Comparison of ENCODE assay signal across 20 cellular contexts in the genomic region with DNA sequence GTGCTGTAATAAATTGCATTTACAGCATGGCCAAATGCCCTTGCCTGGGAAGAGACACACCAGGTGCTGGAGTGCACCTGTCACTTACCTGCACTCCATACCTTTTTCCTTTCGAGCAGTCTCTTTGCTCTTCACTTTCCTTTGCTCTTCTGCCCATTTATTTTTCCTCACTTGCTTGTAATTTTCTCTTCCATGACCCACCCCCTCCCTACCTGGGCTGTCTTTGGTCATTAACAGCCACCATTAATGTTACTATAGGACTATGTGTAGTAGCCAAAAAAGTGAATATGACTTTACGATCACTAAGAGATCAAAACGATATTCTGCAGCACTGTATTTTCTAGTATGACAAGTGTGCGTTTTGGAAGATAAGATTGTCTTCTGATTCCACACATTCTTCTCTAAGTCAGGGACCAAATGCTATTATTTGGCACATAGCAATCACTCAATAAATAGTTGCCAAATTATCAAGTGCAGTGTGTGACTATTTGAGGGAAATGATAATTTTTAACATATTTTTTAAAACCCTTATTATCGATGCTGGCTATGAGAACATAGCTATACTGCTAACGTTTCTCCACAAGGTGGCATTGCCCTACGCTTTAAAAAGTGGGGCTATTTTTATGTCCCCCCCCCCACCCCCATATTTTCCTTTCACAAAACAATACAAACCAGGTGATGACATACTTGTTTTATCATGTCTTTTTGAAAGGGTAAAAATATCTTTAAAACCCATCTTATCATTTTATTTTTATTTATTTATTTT.
DNase-seq lines count a peak whose midpoint lies in the region; ATAC-seq and TF ChIP-seq lines count a peak whose summit lies in the region.
"Had no signal": no experiment of that assay in that cellular context is flagged by ENCODE, and none has a peak within 500 bp of the region (broad histone marks: within the 10 kb centered on the region; RNA-seq: fewer than 3 reads in every experiment).

No MANE protein-coding gene starts in this region.

- TF ChIP-seq CTCF in HFFc6 (IDR thresholded peaks at IDR 0.05) (peak; percentile 61), endothelial cell (IDR thresholded peaks at IDR 0.05; ENCODE audit: unreplicated experiment) (peak; percentile 23), osteocyte (IDR thresholded peaks at IDR 0.05) (peak; percentile 26)

- CTCF ChIA-PET in activated CD4-positive, alpha-beta T cell treated with anti-CD3 and anti-CD28 coated beads, Interleukin-2, amount 10 ng/mL, durations not matched to agents 7 days and 5 days (lab: Charles Lee) = interaction anchor here (0.6 kb wide), 2 partner anchors 22 to 293 kb away, joined by 3 to 4 read pairs; no protein-coding TSS in a partner anchor

- no peak overlapping the region for H3K4me3 Mint-ChIP-seq in activated CD4-positive, alpha-beta T cell treated with anti-CD3 and anti-CD28 coated beads, Interleukin-2, amount 10 ng/mL, durations not matched to agents 24 days and 14 days
- H3K4me3 Mint-ChIP-seq in activated CD4-positive, alpha-beta T cell treated with anti-CD3 and anti-CD28 coated beads, Interleukin-2, amount 10 ng/mL, durations not matched to agents 7 days and 5 days = no peak overlapping the region
- H3K4me3 Mint-ChIP-seq in HFFc6 (no peak overlapping the region), endothelial cell (ENCODE audit: unreplicated experiment) (peak overlapping the region; percentile 21), osteocyte (ENCODE audit: unreplicated experiment) (no peak overlapping the region)
- H3K4me3 Mint-ChIP-seq: activated naive CD8-positive, alpha-beta T cell treated with anti-CD3 and anti-CD28 coated beads, Interleukin-2, amount 50 U/mL, for 24 hours; effector memory CD8-positive, alpha-beta T cell had no signal

- intact Hi-C loops in activated CD4-positive, alpha-beta T cell treated with anti-CD3 and anti-CD28 coated beads, Interleukin-2, amount 10 ng/mL, durations not matched to agents 24 days and 14 days (cut with micrococcal nuclease) = loop anchor here (2.0 to 10.0 kb wide), 2 partner anchors 141 to 289 kb away; no protein-coding TSS in a partner anchor

- H3K4me1 Mint-ChIP-seq in activated CD4-positive, alpha-beta T cell treated with anti-CD3 and anti-CD28 coated beads, Interleukin-2, amount 10 ng/mL, durations not matched to agents 24 days and 14 days = peaks cover 6% of the 10 kb centered on the region
- peaks cover 6% of the 10 kb centered on the region for H3K4me1 Mint-ChIP-seq in activated CD4-positive, alpha-beta T cell treated with anti-CD3 and anti-CD28 coated beads, Interleukin-2, amount 10 ng/mL, durations not matched to agents 7 days and 5 days
- H3K4me1 Mint-ChIP-seq in HFFc6 (ENCODE audit: low read depth) (0 out of 2 replicates have a peak, but pooled peaks cover 7% of the 10 kb centered on the region), endothelial cell (ENCODE audit: unreplicated experiment) (no peaks in the 10 kb centered on the region), osteocyte (ENCODE audit: unreplicated experiment) (peaks cover 6% of the 10 kb centered on the region)

- no peak for ATAC-seq in GM19328 (IDR thresholded peaks at IDR 0.05; ENCODE audit: unreplicated experiment)
- ATAC-seq: activated naive CD8-positive, alpha-beta T cell treated with anti-CD3 and anti-CD28 coated beads, Interleukin-2, amount 50 U/mL, for 24 hours; effector memory CD8-positive, alpha-beta T cell had no signal

- POLR2A ChIA-PET in activated CD4-positive, alpha-beta T cell treated with anti-CD3 and anti-CD28 coated beads, Interleukin-2, amount 10 ng/mL, durations not matched to agents 7 days and 5 days (lab: Charles Lee) = no interaction called here

- peak overlapping the region; percentile 2 for H3K27ac Mint-ChIP-seq in activated CD4-positive, alpha-beta T cell treated with anti-CD3 and anti-CD28 coated beads, Interleukin-2, amount 10 ng/mL, durations not matched to agents 24 days and 14 days
- H3K27ac Mint-ChIP-seq in activated CD4-positive, alpha-beta T cell treated with anti-CD3 and anti-CD28 coated beads, Interleukin-2, amount 10 ng/mL, durations not matched to agents 7 days and 5 days = no peak overlapping the region
- H3K27ac Mint-ChIP-seq in HFFc6 (peak overlapping the region; percentile 47), endothelial cell (ENCODE audit: unreplicated experiment) (no peak overlapping the region), osteocyte (ENCODE audit: unreplicated experiment) (no peak overlapping the region)
- H3K27ac Mint-ChIP-seq: activated naive CD8-positive, alpha-beta T cell treated with anti-CD3 and anti-CD28 coated beads, Interleukin-2, amount 50 U/mL, for 24 hours had no signal

- H3K27me3 Mint-ChIP-seq in activated CD4-positive, alpha-beta T cell treated with anti-CD3 and anti-CD28 coated beads, Interleukin-2, amount 10 ng/mL, durations not matched to agents 24 days and 14 days = no peaks in the 10 kb centered on the region
- H3K27me3 Mint-ChIP-seq in activated CD4-positive, alpha-beta T cell treated with anti-CD3 and anti-CD28 coated beads, Interleukin-2, amount 10 ng/mL, durations not matched to agents 7 days and 5 days = no peaks in the 10 kb centered on the region
- H3K27me3 Mint-ChIP-seq in HFFc6 (ENCODE audit: insufficient read depth) (peaks cover 3% of the 10 kb centered on the region), endothelial cell (ENCODE audit: unreplicated experiment) (peaks cover 6% of the 10 kb centered on the region), osteocyte (ENCODE audit: unreplicated experiment) (no peaks in the 10 kb centered on the region)
- H3K27me3 Mint-ChIP-seq: activated naive CD8-positive, alpha-beta T cell treated with anti-CD3 and anti-CD28 coated beads, Interleukin-2, amount 50 U/mL, for 24 hours; effector memory CD8-positive, alpha-beta T cell had no signal

- no peak for DNase-seq in activated CD4-positive, alpha-beta T cell treated with anti-CD3 and anti-CD28 coated beads, Interleukin-2, amount 10 ng/mL, durations not matched to agents 24 days and 14 days
- no peak for DNase-seq in activated CD4-positive, alpha-beta T cell treated with anti-CD3 and anti-CD28 coated beads, Interleukin-2, amount 10 ng/mL, durations not matched to agents 7 days and 5 days
- DNase-seq in HFFc6 (no peak), endothelial cell (ENCODE audit: low spot score) (no peak), osteocyte (ENCODE audit: extremely low spot score, unreplicated experiment) (no peak), foreskin melanocyte (no peak), AML-193 (lab: John Stamatoyannopoulos, UW) (no peak)
- DNase-seq: ACHN; activated CD4-positive, alpha-beta T cell treated with anti-CD3 and anti-CD28 coated beads, Interleukin-2, amount 50 U/mL, for 4 hours; activated naive CD8-positive, alpha-beta T cell treated with anti-CD3 and anti-CD28 coated beads, Interleukin-2, amount 50 U/mL, for 24 hours; central memory CD4-positive, alpha-beta T cell; effector memory CD8-positive, alpha-beta T cell; kidney; midbrain; NCI-H1092; NK-92 treated with Interleukin-12 subunit alpha and Interleukin-12 subunit beta, amount 100 ng/mL, for 24 hours; posterior cingulate gyrus; stimulated activated CD4-positive, alpha-beta T cell treated with anti-CD3 and anti-CD28 coated beads, Interleukin-12 subunit alpha, Interleukin-12 subunit beta, amount 100 ng/mL, for 4 hours; stimulated activated naive CD4-positive, alpha-beta T cell treated with Interleukin-2 at 50 U/mL for 16 hours had no signal

- peaks cover 11% of the 10 kb centered on the region for H3K36me3 Mint-ChIP-seq in activated CD4-positive, alpha-beta T cell treated with anti-CD3 and anti-CD28 coated beads, Interleukin-2, amount 10 ng/mL, durations not matched to agents 24 days and 14 days (ENCODE audit: low read depth)
- peaks cover 2% of the 10 kb centered on the region for H3K36me3 Mint-ChIP-seq in activated CD4-positive, alpha-beta T cell treated with anti-CD3 and anti-CD28 coated beads, Interleukin-2, amount 10 ng/mL, durations not matched to agents 7 days and 5 days (ENCODE audit: low read depth)
- peaks cover 32% of the 10 kb centered on the region for H3K36me3 Mint-ChIP-seq in HFFc6 (ENCODE audit: low read depth)
- peaks cover 42% of the 10 kb centered on the region for H3K36me3 Mint-ChIP-seq in endothelial cell (ENCODE audit: low read depth, unreplicated experiment)
- H3K36me3 Mint-ChIP-seq in osteocyte (ENCODE audit: unreplicated experiment) = peaks cover 54% of the 10 kb centered on the region

- H3K9me3 Mint-ChIP-seq in activated CD4-positive, alpha-beta T cell treated with anti-CD3 and anti-CD28 coated beads, Interleukin-2, amount 10 ng/mL, durations not matched to agents 24 days and 14 days = no peaks in the 10 kb centered on the region
- H3K9me3 Mint-ChIP-seq in activated CD4-positive, alpha-beta T cell treated with anti-CD3 and anti-CD28 coated beads, Interleukin-2, amount 10 ng/mL, durations not matched to agents 7 days and 5 days = no peaks in the 10 kb centered on the region
- no peaks in the 10 kb centered on the region for H3K9me3 Mint-ChIP-seq in HFFc6
- no peaks in the 10 kb centered on the region for H3K9me3 Mint-ChIP-seq in endothelial cell (ENCODE audit: unreplicated experiment)
- no peaks in the 10 kb centered on the region for H3K9me3 Mint-ChIP-seq in osteocyte (ENCODE audit: unreplicated experiment)
- H3K9me3 Mint-ChIP-seq: activated naive CD8-positive, alpha-beta T cell treated with anti-CD3 and anti-CD28 coated beads, Interleukin-2, amount 50 U/mL, for 24 hours; effector memory CD8-positive, alpha-beta T cell had no signal

Comparison
In these comparisons a context has a peak if more than half of its experiments do, and no peak if none do; other contexts are left out.
1. H3K27ac Mint-ChIP-seq: peak in activated CD4-positive, alpha-beta T cell treated with anti-CD3 and anti-CD28 coated beads, Interleukin-2, amount 10 ng/mL, durations not matched to agents 24 days and 14 days (single experiment) and HFFc6 (single experiment); none in activated CD4-positive, alpha-beta T cell treated with anti-CD3 and anti-CD28 coated beads, Interleukin-2, amount 10 ng/mL, durations not matched to agents 7 days and 5 days (single experiment), endothelial cell (single experiment) and osteocyte (single experiment).
2. Peak in every context shown above with its lines, with median percentiles within 50 percentile points of each other: CTCF ChIP-seq.